ENCODE assay signal across 22 cellular contexts in genomic region chr19:16873603-16874002, GRCh38. TPM values are rescaled to one million over a fixed set of nuclear protein-coding genes. Genes with fewer than 3 reads are reported as not detected.
DNase-seq lines count a peak whose midpoint lies in the region; ATAC-seq, FAIRE-seq and TF ChIP-seq lines count a peak whose summit lies in the region.
"Had no signal": no experiment of that assay in that cellular context is flagged by ENCODE, and none has a peak within 500 bp of the region (broad histone marks: within the 10 kb centered on the region; RNA-seq: fewer than 3 reads in every experiment).

No MANE protein-coding gene starts in this region.

- whole genome bisulfite sequencing in H9 (ENCODE audit: extremely low coverage, insufficient read length, low lambda C conversion rate), result no CpG with 5 or more reads among the region's 3 CpGs
- 98% methylated on average over 3 of the region's 3 CpGs for WGBS in GM12878 (ENCODE audit: insufficient coverage, insufficient replicate concordance, low lambda C conversion rate, missing lambda C conversion rate)
- WGBS in suprapubic skin, result 90% methylated on average over 3 of the region's 3 CpGs

- H3K4me2 ChIP-seq in BLaER1, result peak overlapping the region; percentile 82
- no peak overlapping the region for H3K4me2 ChIP-seq in H9 (ENCODE audit: insufficient read depth, insufficient read length, low read length)
- no peak overlapping the region for H3K4me2 ChIP-seq in GM12878 (ENCODE audit: control insufficient read depth, insufficient read depth)

- H3K9me3 Mint-ChIP-seq in H9, result peaks cover 0 to 7% of the 10 kb centered on the region in 2 experiments; a peak in 2 of 5 replicates
- H3K9me3 Mint-ChIP-seq in naive thymus-derived CD8-positive, alpha-beta T cell, result no peaks in the 10 kb centered on the region
- H3K9me3 Mint-ChIP-seq: T-helper 1 cell treated with Interleukin-12 subunit alpha and Interleukin-12 subunit beta and Interleukin-4 antibody, amounts not matched to agents 30 μg/mL and 1 μg/mL, for 36 hours had no signal

- no peak for DNase-seq in H9
- DNase-seq in GM12878 (ENCODE audit: low read depth, low spot score), result no peak
- DNase-seq in naive thymus-derived CD8-positive, alpha-beta T cell, result no peak
- DNase-seq in amniotic stem cell (lab: John Stamatoyannopoulos, UW), result no peak
- DNase-seq in foreskin fibroblast, result no peak
- DNase-seq in HEK293T (ENCODE audit: extremely low spot score), result no peak
- no peak for DNase-seq in suprapubic skin (ENCODE audit: low spot score in 2 of 2)
- DNase-seq: activated CD8-positive, alpha-beta memory T cell treated with anti-CD3 and anti-CD28 coated beads for 24 hours; activated naive CD8-positive, alpha-beta T cell treated with anti-CD3 and anti-CD28 coated beads, Interleukin-2, amount 10 ng/mL, durations not matched to agents 7 days and 5 days; brain microvascular endothelial cell; Caco-2; KBM-7; NCI-H1092; NCI-H2081 treated with DMSO at 0.1 percent for 48 hours; NCI-H524 treated with DMSO at 0.1 percent for 48 hours; retina; stimulated activated CD4-positive, alpha-beta T cell treated with anti-CD3 and anti-CD28 coated beads, Interleukin-12 subunit alpha, Interleukin-12 subunit beta, amount 100 ng/mL, for 4 hours had no signal

- peaks cover 5% of the 10 kb centered on the region; the same call in 1 of the 2 replicates for H3K79me2 ChIP-seq in H9 (ENCODE audit: insufficient read depth, low read length)
- H3K79me2 ChIP-seq in GM12878 (ENCODE audit: control insufficient read depth, insufficient read depth, low read length), result no peaks in the 10 kb centered on the region

- peaks cover 58% of the 10 kb centered on the region for H3K4me1 ChIP-seq in BLaER1
- H3K4me1 ChIP-seq in H9 (ENCODE audit: insufficient read depth, low read length), result no peaks in the 10 kb centered on the region
- H3K4me1 ChIP-seq in GM12878 (ENCODE audit: control insufficient read depth, insufficient read depth, low read length), result peaks cover 6% of the 10 kb centered on the region
- peaks cover 3% of the 10 kb centered on the region for H3K4me1 ChIP-seq in suprapubic skin
- H3K4me1 ChIP-seq: Caco-2 had no signal

- H3K9ac ChIP-seq in BLaER1 (no peak overlapping the region; the same call in 1 of the 2 replicates), H9 (ENCODE audit: extremely low read depth, insufficient read length, low read length) (no peak overlapping the region), GM12878 (ENCODE audit: control insufficient read depth, insufficient read depth, low read length) (no peak overlapping the region)

- in situ Hi-C loops in GM12878 (cut with MboI), result no loop called here

- no peak overlapping the region for H4K8ac ChIP-seq in H9 (replicated peaks; ENCODE audit: insufficient read length, low read depth, low read length)

- H2BK120ac ChIP-seq in H9 (ENCODE audit: low read depth, low read length, poor library complexity, severe bottlenecking), result no peak overlapping the region

- TF ChIP-seq POLR2A in GM12878 (IDR thresholded peaks at IDR 0.05; ENCODE audit: low read depth, low read length), result no peak
- TF ChIP-seq POLR2A in suprapubic skin (IDR thresholded peaks at IDR 0.05), result no peak

- H2AFZ ChIP-seq in H9 (ENCODE audit: low read length), result no peak overlapping the region
- no peak overlapping the region for H2AFZ ChIP-seq in GM12878 (ENCODE audit: control insufficient read depth, low read depth, low read length)

- H3K36me3 Mint-ChIP-seq in H9 (ENCODE audit: insufficient read depth in 1 of 3, low read depth in 3 of 3), result peaks cover 43 to 81% (median 70%) of the 10 kb centered on the region in 3 experiments; a peak in 6 of 7 replicates
- H3K36me3 Mint-ChIP-seq in naive thymus-derived CD8-positive, alpha-beta T cell, result peaks cover 0 to 58% (median 13%) of the 10 kb centered on the region in 3 donors

- TF ChIP-seq EP300 in GM12878 (IDR thresholded peaks at IDR 0.05; ENCODE audit: borderline replicate concordance in 1 of 2, control insufficient read depth in 1 of 2, low read depth in 2 of 2, low read length in 2 of 2) (no peak), suprapubic skin (IDR thresholded peaks at IDR 0.05) (no peak)

- ATAC-seq in GM12878, result no peak
- no peak for ATAC-seq in naive thymus-derived CD8-positive, alpha-beta T cell

- no peak overlapping the region for H3K14ac ChIP-seq in H9 (ENCODE audit: insufficient read depth, low read length)

- peak overlapping the region; percentile 95 for H3K27ac ChIP-seq in BLaER1
- no peak overlapping the region for H3K27ac ChIP-seq in H9 (ENCODE audit: insufficient read length, low read depth, low read length)
- H3K27ac ChIP-seq in GM12878 (ENCODE audit: control insufficient read depth, insufficient read depth), result no peak overlapping the region
- H3K27ac ChIP-seq in suprapubic skin, result no peak overlapping the region
- H3K27ac ChIP-seq: brain microvascular endothelial cell had no signal

- intact Hi-C loops in GM12878 (cut with micrococcal nuclease; ENCODE audit: unreplicated experiment), result no loop called here

- H3T11ph ChIP-seq in H9 (ENCODE audit: low read length), result no peak overlapping the region

- no peak overlapping the region for H2BK5ac ChIP-seq in H9 (ENCODE audit: insufficient read length, low read length)

- no peak overlapping the region for H4K91ac ChIP-seq in H9 (ENCODE audit: insufficient read length, low read depth, low read length)

- TF ChIP-seq RAD21 in GM12878 (IDR thresholded peaks at IDR 0.05; ENCODE audit: insufficient read depth, low read depth, low read length), result no peak

- RAD21 ChIA-PET in GM12878 (lab: Charles Lee; ENCODE audit: unreplicated experiment), result no interaction called here

- H2BK12ac ChIP-seq in H9 (ENCODE audit: insufficient read length, low read depth, low read length), result no peak overlapping the region

- no peak overlapping the region for H2AK5ac ChIP-seq in H9 (ENCODE audit: insufficient read length, low read length)

- H3K56ac ChIP-seq in H9 (ENCODE audit: insufficient read length, low read depth, low read length), result no peak overlapping the region

- no peak overlapping the region for H3K4me3 Mint-ChIP-seq in H9
- peak overlapping the region in 2 of 10 donors; percentile 6 to 41 for H3K4me3 Mint-ChIP-seq in naive thymus-derived CD8-positive, alpha-beta T cell
- H3K4me3 Mint-ChIP-seq: activated naive CD8-positive, alpha-beta T cell treated with anti-CD3 and anti-CD28 coated beads, Interleukin-2, amount 10 ng/mL, durations not matched to agents 7 days and 5 days; mesothelial cell of epicardium; T-helper 1 cell treated with Interleukin-12 subunit alpha and Interleukin-12 subunit beta and Interleukin-4 antibody, amounts not matched to agents 30 μg/mL and 1 μg/mL, for 36 hours had no signal

- no peaks in the 10 kb centered on the region for H3K4me1 Mint-ChIP-seq in H9
- peaks cover 14 to 23% (median 18%) of the 10 kb centered on the region in 4 donors for H3K4me1 Mint-ChIP-seq in naive thymus-derived CD8-positive, alpha-beta T cell
- H3K4me1 Mint-ChIP-seq: mesothelial cell of epicardium had no signal

- H3K79me1 ChIP-seq in H9 (ENCODE audit: insufficient read depth, low read depth, low read length, poor library complexity, severe bottlenecking), result peaks cover 2% of the 10 kb centered on the region

- BruUV-seq in GM12878 (replicated peaks; lab: Mats Ljungman, UMichigan), result TSS peak; percentile 11

- H2BK15ac ChIP-seq in H9 (ENCODE audit: low read depth, low read length), result no peak overlapping the region

- no peak overlapping the region for H3K4ac ChIP-seq in H9 (ENCODE audit: low read depth, low read length)

- CTCF ChIA-PET in GM12878 (lab: Yijun Ruan, JAX) (no interaction called here), HEK293T (lab: Yijun Ruan, JAX) (no interaction called here)

- no peaks in the 10 kb centered on the region for H3K27me3 ChIP-seq in BLaER1
- no peaks in the 10 kb centered on the region for H3K27me3 ChIP-seq in H9 (ENCODE audit: insufficient read depth, low read length)
- no peaks in the 10 kb centered on the region for H3K27me3 ChIP-seq in GM12878 (replicated peaks in 1 of 2; ENCODE audit: control insufficient read depth in 2 of 2, insufficient read depth in 2 of 2, low read length in 1 of 2)
- H3K27me3 ChIP-seq in suprapubic skin, result no peaks in the 10 kb centered on the region
- H3K27me3 ChIP-seq: brain microvascular endothelial cell, tibial nerve had no signal

- peak overlapping the region; percentile 19 to 92 (median 89); a peak in 5 of 7 replicates for H3K27ac Mint-ChIP-seq in H9
- peak overlapping the region in 8 of 10 donors; percentile 24 to 94 (median 84) for H3K27ac Mint-ChIP-seq in naive thymus-derived CD8-positive, alpha-beta T cell

- H3K4me3 ChIP-seq in BLaER1, result no peak overlapping the region
- H3K4me3 ChIP-seq in GM12878, result no peak overlapping the region
- no peak overlapping the region for H3K4me3 ChIP-seq in foreskin fibroblast (ENCODE audit: low read depth in 1 of 2, low read length in 2 of 2)
- no peak overlapping the region for H3K4me3 ChIP-seq in suprapubic skin
- H3K4me3 ChIP-seq: tibial nerve had no signal

- no peaks in the 10 kb centered on the region for H3K9me3 ChIP-seq in BLaER1
- no peaks in the 10 kb centered on the region for H3K9me3 ChIP-seq in H9 (ENCODE audit: control insufficient read depth, low read depth, low read length)
- peaks cover 8% of the 10 kb centered on the region; the same call in 2 of the 3 replicates for H3K9me3 ChIP-seq in GM12878 (replicated peaks; ENCODE audit: control insufficient read depth, insufficient read depth, low read length)
- H3K9me3 ChIP-seq in suprapubic skin, result no peaks in the 10 kb centered on the region
- H3K9me3 ChIP-seq: Caco-2, tibial nerve had no signal

- H4K5ac ChIP-seq in H9 (ENCODE audit: insufficient read length, low read depth, low read length), result no peak overlapping the region

- H4K20me1 ChIP-seq in BLaER1, result peaks cover 16% of the 10 kb centered on the region; the same call in 1 of the 2 replicates
- no peaks in the 10 kb centered on the region for H4K20me1 ChIP-seq in H9 (ENCODE audit: control insufficient read depth, insufficient read depth, insufficient read length)
- H4K20me1 ChIP-seq in GM12878 (ENCODE audit: control insufficient read depth, insufficient read depth), result no peaks in the 10 kb centered on the region

- no peak overlapping the region for H2BK20ac ChIP-seq in H9 (ENCODE audit: low read depth, low read length, poor library complexity, severe bottlenecking)

- POLR2A ChIA-PET in GM12878 (lab: Charles Lee), result no interaction called here
- POLR2A ChIA-PET in naive thymus-derived CD8-positive, alpha-beta T cell (lab: Charles Lee), result no interaction called here
- POLR2A ChIA-PET in HEK293T (lab: Yijun Ruan, JAX), result no interaction called here

- no peaks in the 10 kb centered on the region for H3K27me3 Mint-ChIP-seq in H9 (ENCODE audit: low read depth)
- H3K27me3 Mint-ChIP-seq in naive thymus-derived CD8-positive, alpha-beta T cell, result no peaks in the 10 kb centered on the region
- H3K27me3 Mint-ChIP-seq: activated naive CD8-positive, alpha-beta T cell treated with anti-CD3 and anti-CD28 coated beads, Interleukin-2, amount 10 ng/mL, durations not matched to agents 7 days and 5 days had no signal

- no peak overlapping the region for H3K18ac ChIP-seq in H9 (ENCODE audit: insufficient read length, low read depth, low read length)

- H3K36me3 ChIP-seq in BLaER1 (peaks cover 78% of the 10 kb centered on the region), GM12878 (ENCODE audit: control insufficient read depth in 2 of 2, insufficient read depth in 2 of 2, low read length in 1 of 2) (peaks cover 6 to 39% of the 10 kb centered on the region in 2 experiments), suprapubic skin (peaks cover 78% of the 10 kb centered on the region)

- SMC1A ChIA-PET in GM12878 (lab: Charles Lee; ENCODE audit: uncharacterized antibody, unreplicated experiment), result no interaction called here

- TF ChIP-seq CTCF in H9 (conservative IDR thresholded peaks at IDR 0.05) (no peak), GM12878 (IDR thresholded peaks at IDR 0.05 in 2 of 3, conservative IDR thresholded peaks at IDR 0.05 in 1 of 3; ENCODE audit: control insufficient read depth in 2 of 3, extremely low read depth in 1 of 3, insufficient read depth in 1 of 3, low read depth in 3 of 3, low read length in 3 of 3) (no peak), foreskin fibroblast (IDR thresholded peaks at IDR 0.05; ENCODE audit: low read depth, low read length) (no peak), suprapubic skin (IDR thresholded peaks at IDR 0.05) (no peak)

- no peak for FAIRE-seq in GM12878 (lab: Jason Lieb, UNC)
- FAIRE-seq: GM18507 had no signal

- H3K23me2 ChIP-seq in H9 (ENCODE audit: insufficient read length, low read depth, low read length, poor library complexity, severe bottlenecking), result no peaks in the 10 kb centered on the region

- H3K23ac ChIP-seq in H9 (ENCODE audit: insufficient read length, low read depth, low read length), result no peak overlapping the region

RNA-seq across cellular contexts. Expression of gene F2RL3, which starts 15.2 kb away (rescaled TPM):
- total RNA-seq in H9 (2021) (not detected in 2 replicates), GM12878 (2014; rRNA removed) (0.38 and 0.51 TPM in 2 replicates), GM12878 (2014; rRNA removed; fragmentation: Illumina TruSeq; extraction: Trizol) (0.13 and 0.23 TPM in 2 replicates), GM12878 (2021) (0.74 and 0.85 TPM in 2 replicates), suprapubic skin (1 to 10 TPM in 2 of 4 donors, under 1 TPM in 2; 0.57 to 3.9 (median 1.2) TPM)
- 0.13 and 0.17 TPM in 2 replicates for total RNA-seq in GM12878 (2013; cell fraction: nucleolus; rRNA removed)
- 0.08 TPM for polyA plus RNA-seq in GM12878 (2011; ENCODE audit: low read depth)
- polyA plus RNA-seq in GM12878 (2011; rRNA removed) (0.01 and 0.03 TPM in 2 replicates), GM12878 (2014; fragmentation: Illumina TruSeq; extraction: Trizol) (0.14 and 0.24 TPM in 2 replicates), GM12878 (2014; fragmentation: Nextera tagmentation; extraction: Ambion mirVana) (under 1 TPM; 0.05 to 0.13 TPM), GM12878 (2014; rRNA removed) (0.35 and 0.48 TPM in 2 replicates), GM12878 (2016; fragmentation: Nextera tagmentation; extraction: Ambion mirVana) (1 to 10 TPM in 1 of 2 experiments, under 1 TPM in 1; 0.88 to 1.2 TPM)
- 0.07 and 0.12 TPM in 2 replicates for polyA plus RNA-seq in GM12878 (2011; cell fraction: cytosol; rRNA removed)
- polyA plus RNA-seq in GM12878 (2011; cell fraction: nucleus; rRNA removed), result 0.09 and 0.16 TPM in 2 replicates
- 0.21 and 0.30 TPM in 2 replicates for polyA plus RNA-seq in GM12878 (2012)
- 0.15 TPM in 1 of 2 replicates, not detected in the other for polyA minus RNA-seq in GM12878 (2011; rRNA and poly(A)+ RNA removed)
- not detected in 2 replicates for polyA minus RNA-seq in GM12878 (2011; cell fraction: cytosol; rRNA and poly(A)+ RNA removed)
- polyA minus RNA-seq in GM12878 (2011; cell fraction: nucleus; rRNA and poly(A)+ RNA removed), result 0.24 and 0.77 TPM in 2 replicates
- total RNA-seq in naive thymus-derived CD8-positive, alpha-beta T cell, result not detected
- under 1 TPM in 1 of 3 donors, not detected in 2; 0.24 TPM for polyA plus RNA-seq in naive thymus-derived CD8-positive, alpha-beta T cell
- total RNA-seq: Caco-2, mesothelial cell of epicardium had no signal

RNA-seq across cellular contexts. Expression of gene SIN3B, which starts 44.4 kb away (rescaled TPM):
- total RNA-seq in H9 (2021) (72.5 and 72.7 TPM in 2 replicates), GM12878 (2014; rRNA removed) (8.7 and 13.2 TPM in 2 replicates), GM12878 (2014; rRNA removed; fragmentation: Illumina TruSeq; extraction: Trizol) (9.1 and 9.6 TPM in 2 replicates), GM12878 (2021) (30.4 and 34.5 TPM in 2 replicates), suprapubic skin (100 to 1,000 TPM in 1 of 4 donors, 10 to 100 TPM in 3; 32.1 to 122 (median 39.4) TPM)
- total RNA-seq in GM12878 (2013; cell fraction: nucleolus; rRNA removed), result 96.9 and 112 TPM in 2 replicates
- 10.6 TPM for polyA plus RNA-seq in GM12878 (2011; ENCODE audit: low read depth)
- polyA plus RNA-seq in GM12878 (2011; rRNA removed) (14.6 and 20.0 TPM in 2 replicates), GM12878 (2014; fragmentation: Illumina TruSeq; extraction: Trizol) (12.9 and 16.2 TPM in 2 replicates), GM12878 (2014; fragmentation: Nextera tagmentation; extraction: Ambion mirVana) (1 to 10 TPM in 1 of 2 experiments, under 1 TPM in 1; 0.68 to 1.4 TPM), GM12878 (2014; rRNA removed) (31.7 and 36.2 TPM in 2 replicates), GM12878 (2016; fragmentation: Nextera tagmentation; extraction: Ambion mirVana) (10 to 100 TPM; 15.3 to 17.0 TPM)
- polyA plus RNA-seq in GM12878 (2011; cell fraction: cytosol; rRNA removed), result 16.2 and 19.8 TPM in 2 replicates
- 113 and 165 TPM in 2 replicates for polyA plus RNA-seq in GM12878 (2011; cell fraction: nucleus; rRNA removed)
- polyA plus RNA-seq in GM12878 (2012), result 23.6 and 26.3 TPM in 2 replicates
- 18.9 and 23.9 TPM in 2 replicates for polyA minus RNA-seq in GM12878 (2011; rRNA and poly(A)+ RNA removed)
- 9.4 and 14.6 TPM in 2 replicates for polyA minus RNA-seq in GM12878 (2011; cell fraction: cytosol; rRNA and poly(A)+ RNA removed)
- polyA minus RNA-seq in GM12878 (2011; cell fraction: nucleus; rRNA and poly(A)+ RNA removed), result 30.5 and 41.4 TPM in 2 replicates
- total RNA-seq in naive thymus-derived CD8-positive, alpha-beta T cell, result 100 to 1,000 TPM in 1 of 2 experiments, 10 to 100 TPM in 1; 99.6 to 104 TPM
- 1 to 10 TPM; 2.2 to 5.2 (median 3.2) TPM for polyA plus RNA-seq in naive thymus-derived CD8-positive, alpha-beta T cell
